Comparison of ENCODE assay signal across 8 cellular contexts in the genomic region with DNA sequence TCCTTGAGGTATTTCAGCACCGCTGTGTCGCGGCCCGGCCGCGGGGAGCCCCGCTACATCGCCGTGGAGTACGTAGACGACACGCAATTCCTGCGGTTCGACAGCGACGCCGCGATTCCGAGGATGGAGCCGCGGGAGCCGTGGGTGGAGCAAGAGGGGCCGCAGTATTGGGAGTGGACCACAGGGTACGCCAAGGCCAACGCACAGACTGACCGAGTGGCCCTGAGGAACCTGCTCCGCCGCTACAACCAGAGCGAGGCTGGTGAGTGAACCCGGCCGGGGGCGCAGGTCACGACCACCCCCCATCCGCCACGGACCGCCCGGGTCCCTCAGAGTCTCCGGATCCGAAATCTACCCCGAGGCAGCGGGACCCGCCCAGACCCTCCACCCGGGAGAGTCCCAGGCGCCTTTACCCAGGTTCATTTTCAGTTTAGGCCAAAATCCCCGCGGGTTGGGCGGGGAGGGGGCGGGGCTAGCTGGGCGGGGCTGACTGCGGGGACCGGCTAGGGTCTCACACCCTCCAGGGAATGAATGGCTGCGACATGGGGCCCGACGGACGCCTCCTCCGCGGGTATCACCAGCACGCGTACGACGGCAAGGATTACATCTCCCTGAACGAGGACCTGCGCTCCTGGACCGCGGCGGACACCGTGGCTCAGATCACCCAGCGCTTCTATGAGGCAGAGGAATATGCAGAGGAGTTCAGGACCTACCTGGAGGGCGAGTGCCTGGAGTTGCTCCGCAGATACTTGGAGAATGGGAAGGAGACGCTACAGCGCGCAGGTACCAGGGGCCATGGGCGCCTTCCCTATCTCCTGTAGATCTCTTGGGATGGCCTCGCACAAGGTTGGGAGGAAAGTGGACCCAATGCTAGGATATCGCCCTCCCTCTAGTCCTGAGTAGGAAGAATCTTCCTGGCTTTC. TPM values are rescaled to one million over a fixed set of nuclear protein-coding genes. Genes with fewer than 3 reads are reported as not detected.
DNase-seq lines count a peak whose midpoint lies in the region; ATAC-seq and TF ChIP-seq lines count a peak whose summit lies in the region.

No MANE protein-coding gene starts in this region.

- DNase-seq in CD4-positive, alpha-beta T cell = peak; percentile 49 to 77 (median 66)
- no peak for DNase-seq in SK-N-MC (ENCODE audit: low read depth, low spot score)
- peak in 1 of 2 donors; percentile 79 for DNase-seq in ascending aorta (ENCODE audit: low spot score in 2 of 2)
- DNase-seq in stimulated activated CD4-positive, alpha-beta T cell treated with anti-CD3 and anti-CD28 coated beads, Interleukin-1b, Interleukin-23, amount 100 ng/mL, for 1 hour (ENCODE audit: low read depth in 2 of 2) = peak; percentile 58 to 89
- DNase-seq in HCEC 1CT = no peak
- DNase-seq in Ammon's horn (ENCODE audit: low spot score) = no peak

- H3K36me3 Mint-ChIP-seq in CD4-positive, alpha-beta T cell (ENCODE audit: low read depth) = peaks cover 67% of the 10 kb centered on the region

- peak overlapping the region; percentile 95 for H3K27ac Mint-ChIP-seq in CD4-positive, alpha-beta T cell

- H3K36me3 ChIP-seq in SK-N-MC (ENCODE audit: insufficient read depth, low read length) (no peaks in the 10 kb centered on the region), ascending aorta (peaks cover 9 to 13% of the 10 kb centered on the region in 2 donors), iPS-20b (ENCODE audit: insufficient read depth, low read depth, low read length) (no peaks in the 10 kb centered on the region)

- no peaks in the 10 kb centered on the region for H3K27me3 ChIP-seq in CD4-positive, alpha-beta T cell (ENCODE audit: control insufficient read depth, insufficient read depth, low read length)
- no peaks in the 10 kb centered on the region for H3K27me3 ChIP-seq in ascending aorta
- H3K27me3 ChIP-seq in iPS-20b (ENCODE audit: insufficient read depth, low read length) = peaks cover 75% of the 10 kb centered on the region

- POLR2A ChIA-PET in CD4-positive, alpha-beta T cell (lab: Charles Lee) = interaction anchor here (4.3 kb wide), 1 partner anchor 15 kb away, joined by 65 read pairs; no protein-coding TSS in a partner anchor

- CTCF ChIA-PET in CD4-positive, alpha-beta T cell (lab: Charles Lee) = no interaction called here

- no peaks in the 10 kb centered on the region for H3K9me3 ChIP-seq in CD4-positive, alpha-beta T cell (ENCODE audit: control insufficient read depth, low read length)
- H3K9me3 ChIP-seq in SK-N-MC (ENCODE audit: low read depth, low read length) = no peaks in the 10 kb centered on the region
- no peaks in the 10 kb centered on the region for H3K9me3 ChIP-seq in ascending aorta
- no peaks in the 10 kb centered on the region for H3K9me3 ChIP-seq in iPS-20b (ENCODE audit: insufficient read depth, low read depth, low read length)

- peak overlapping the region; percentile 97 for H3K4me3 Mint-ChIP-seq in CD4-positive, alpha-beta T cell

- H3K9ac ChIP-seq in SK-N-MC (ENCODE audit: insufficient read length) = peak overlapping the region; percentile 66
- no peak overlapping the region for H3K9ac ChIP-seq in iPS-20b (ENCODE audit: low read depth, low read length)

- intact Hi-C loops in CD4-positive, alpha-beta T cell (cut with DNase I, micrococcal nuclease) = loop anchor here (5.0 to 10.0 kb wide), 2 partner anchors 72 to 241 kb away; no protein-coding TSS in a partner anchor
- intact Hi-C loops in ascending aorta (cut with DNase I) = loop anchor here (5.0 kb wide), 5 partner anchors 38 to 488 kb away; partner anchors contain the start of genes HLA-A, PPP1R11 and TRIM26

- H3K4me3 ChIP-seq in SK-N-MC (peak overlapping the region; percentile 88), ascending aorta (peak overlapping the region; percentile 85 to 94), iPS-20b (ENCODE audit: low read length) (peak overlapping the region; percentile 79)

- TF ChIP-seq CTCF in CD4-positive, alpha-beta T cell (IDR thresholded peaks at IDR 0.05) = no peak
- TF ChIP-seq CTCF in ascending aorta (IDR thresholded peaks at IDR 0.05) = no peak

- H3K27me3 Mint-ChIP-seq in CD4-positive, alpha-beta T cell = no peaks in the 10 kb centered on the region

- H3K4me1 ChIP-seq in ascending aorta (peaks cover 12 to 13% of the 10 kb centered on the region in 2 donors), iPS-20b (ENCODE audit: insufficient read depth, low read length) (no peaks in the 10 kb centered on the region)

- no peaks in the 10 kb centered on the region for H3K9me3 Mint-ChIP-seq in CD4-positive, alpha-beta T cell

- peaks cover 76% of the 10 kb centered on the region for H3K4me1 Mint-ChIP-seq in CD4-positive, alpha-beta T cell (ENCODE audit: low read depth)

- peak; percentile 28 for ATAC-seq in CD4-positive, alpha-beta T cell (ENCODE audit: poor library complexity)
- ATAC-seq in GM21723 (IDR thresholded peaks at IDR 0.05; ENCODE audit: unreplicated experiment) = peak; percentile 54

- peak overlapping the region; percentile 99 for H3K27ac ChIP-seq in CD4-positive, alpha-beta T cell (ENCODE audit: low read depth, low read length)
- H3K27ac ChIP-seq in SK-N-MC (no peak overlapping the region), ascending aorta (peak overlapping the region; percentile 87 to 93), iPS-20b (ENCODE audit: low read length) (no peak overlapping the region)

RNA-seq across cellular contexts. Expression of gene HLA-F, which starts 0.7 kb away (rescaled TPM):
- 100 to 1,000 TPM; 560 TPM for total RNA-seq in CD4-positive, alpha-beta T cell
- 75.0 TPM for total RNA-seq in ascending aorta

RNA-seq across cellular contexts. Expression of gene ZFP57, which starts 43.0 kb away (rescaled TPM):
- not detected for total RNA-seq in CD4-positive, alpha-beta T cell
- total RNA-seq in ascending aorta = not detected

Comparison
In these comparisons a context has a peak if more than half of its experiments do, and no peak if none do; other contexts are left out.
1. DNase-seq: peak in CD4-positive, alpha-beta T cell (10 of 10) and stimulated activated CD4-positive, alpha-beta T cell treated with anti-CD3 and anti-CD28 coated beads, Interleukin-1b, Interleukin-23, amount 100 ng/mL, for 1 hour (2 of 2); none in SK-N-MC (single experiment), HCEC 1CT (single experiment) and Ammon's horn (single experiment).
2. H3K27ac ChIP-seq: peak in CD4-positive, alpha-beta T cell (single experiment) and ascending aorta (2 of 2); none in SK-N-MC (single experiment) and iPS-20b (single experiment).
3. Peak in every context shown above with its lines, with median percentiles within 50 percentile points of each other: H3K4me3 ChIP-seq.